Comparison of ENCODE assay signal across 17 cellular contexts in the genomic region with DNA sequence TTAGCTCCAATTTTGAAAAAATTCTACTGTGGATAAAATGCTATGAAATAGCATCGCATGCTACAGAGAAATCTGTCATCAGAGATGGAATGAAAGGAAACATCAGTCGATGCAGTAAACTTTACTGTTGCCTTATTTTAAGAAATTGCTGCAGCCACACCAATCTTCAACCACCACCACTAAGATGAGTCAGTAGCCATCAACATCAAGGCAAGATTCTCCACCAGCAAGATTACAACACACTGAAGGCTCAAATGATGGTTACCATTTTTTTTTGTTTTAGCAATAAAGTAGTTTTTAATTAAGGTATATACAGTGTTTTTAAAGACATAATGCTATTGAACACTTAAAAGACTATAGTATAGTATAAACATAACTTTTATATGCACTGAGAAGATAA.
"Had no signal": no experiment of that assay in that cellular context is flagged by ENCODE, and none has a peak within 500 bp of the region (broad histone marks: within the 10 kb centered on the region; RNA-seq: fewer than 3 reads in every experiment).

No MANE protein-coding gene starts in this region.

- H3K9me3 ChIP-seq: ascending aorta, esophagus squamous epithelium, gastroesophageal sphincter, thoracic aorta had no signal

- ATAC-seq: activated CD8-positive, alpha-beta T cell treated with anti-CD3 and anti-CD28 coated beads, Interleukin-2, amount 10 ng/mL, durations not matched to agents 7 days and 5 days; gastroesophageal sphincter; stimulated activated naive CD8-positive, alpha-beta T cell treated with anti-CD3 and anti-CD28 coated beads, Interleukin-15, amount 100 ng/mL, for 72 hours; WTC11 had no signal

- H3K27ac ChIP-seq: ascending aorta, cardiac muscle cell, esophagus squamous epithelium, gastroesophageal sphincter, skin epidermis, thoracic aorta had no signal

- H3K27ac Mint-ChIP-seq: activated CD8-positive, alpha-beta T cell treated with anti-CD3 and anti-CD28 coated beads, Interleukin-2, amount 10 ng/mL, durations not matched to agents 7 days and 5 days; stimulated activated naive CD8-positive, alpha-beta T cell treated with anti-CD3 and anti-CD28 coated beads, Interleukin-15, amount 100 ng/mL, for 72 hours; WTC11 had no signal

- H3K36me3 ChIP-seq: ascending aorta, cardiac muscle cell, esophagus squamous epithelium, gastroesophageal sphincter, thoracic aorta had no signal

- H3K4me3 ChIP-seq: ascending aorta, cardiac muscle cell, esophagus squamous epithelium, gastroesophageal sphincter, skin epidermis, thoracic aorta had no signal

- H3K27me3 ChIP-seq: ascending aorta, cardiac muscle cell, esophagus squamous epithelium, gastroesophageal sphincter had no signal

- H3K27me3 Mint-ChIP-seq: stimulated activated naive CD8-positive, alpha-beta T cell treated with anti-CD3 and anti-CD28 coated beads, Interleukin-15, amount 100 ng/mL, for 72 hours had no signal

- FAIRE-seq: colon had no signal

- H3K36me3 Mint-ChIP-seq: WTC11 had no signal

- H3K9me3 Mint-ChIP-seq: stimulated activated naive CD8-positive, alpha-beta T cell treated with anti-CD3 and anti-CD28 coated beads, Interleukin-15, amount 100 ng/mL, for 72 hours; WTC11 had no signal

- H3K4me3 Mint-ChIP-seq: activated CD8-positive, alpha-beta T cell treated with anti-CD3 and anti-CD28 coated beads, Interleukin-2, amount 10 ng/mL, durations not matched to agents 7 days and 5 days; stimulated activated naive CD8-positive, alpha-beta T cell treated with anti-CD3 and anti-CD28 coated beads, Interleukin-15, amount 100 ng/mL, for 72 hours; WTC11 had no signal

- DNase-seq: activated CD4-positive, alpha-beta T cell treated with anti-CD3 and anti-CD28 coated beads for 48 hours; activated CD8-positive, alpha-beta memory T cell treated with anti-CD3 and anti-CD28 coated beads, Interleukin-2, amount 50 U/mL, for 48 hours; activated CD8-positive, alpha-beta T cell treated with anti-CD3 and anti-CD28 coated beads, Interleukin-2, amount 10 ng/mL, durations not matched to agents 7 days and 5 days; activated naive CD4-positive, alpha-beta T cell; esophagus squamous epithelium; hippocampal formation; kidney glomerular epithelial cell; stimulated activated CD4-positive, alpha-beta T cell treated with anti-CD3 and anti-CD28 coated beads, Interleukin-4, amount 100 ng/mL, for 4 hours; stimulated activated naive CD8-positive, alpha-beta T cell treated with anti-CD3 and anti-CD28 coated beads, Interleukin-15, amount 100 ng/mL, for 72 hours; T1000 had no signal
